In genomic region chr9:114037249-114037648, GRCh38 we compare ENCODE assay signal across 30 cellular contexts. TPM values are rescaled to one million over a fixed set of nuclear protein-coding genes. Genes with fewer than 3 reads are reported as not detected.
"Had no signal": no experiment of that assay in that cellular context is flagged by ENCODE, and none has a peak within 500 bp of the region (broad histone marks: within the 10 kb centered on the region; RNA-seq: fewer than 3 reads in every experiment).

No MANE protein-coding gene starts in this region.

- H3K27me3 ChIP-seq: breast epithelium, gastrocnemius medialis, hepatocyte, neutrophil, pancreas, right atrium auricular region, tibial nerve had no signal

- H3K9me3 Mint-ChIP-seq: activated naive CD4-positive, alpha-beta T cell treated with anti-CD3 and anti-CD28 coated beads, Interleukin-2, amount 50 U/mL, for 72 hours; activated T-helper 1 cell treated with anti-CD3 and anti-CD28 coated beads, Interleukin-12 subunit alpha, Interleukin-12 subunit beta, Interleukin-2, Interleukin-4 antibody, amounts not matched to agents 30 ng/mL and 10 ng/mL and 1 ng/mL, durations not matched to agents 14 hours and 24 hours and 36 hours; central memory CD8-positive, alpha-beta T cell; WTC11 had no signal

- H3K27ac Mint-ChIP-seq: activated CD8-positive, alpha-beta T cell treated with anti-CD3 and anti-CD28 coated beads, Interleukin-2, amount 10 ng/mL, durations not matched to agents 7 days and 5 days; activated naive CD4-positive, alpha-beta T cell treated with anti-CD3 and anti-CD28 coated beads, Interleukin-2, amount 50 U/mL, for 72 hours; activated T-helper 1 cell treated with anti-CD3 and anti-CD28 coated beads, Interleukin-12 subunit alpha, Interleukin-12 subunit beta, Interleukin-2, Interleukin-4 antibody, amounts not matched to agents 30 ng/mL and 10 ng/mL and 1 ng/mL, durations not matched to agents 14 hours and 24 hours and 36 hours; nephron progenitor cell had no signal

- DNase-seq: activated CD4-positive, alpha-beta T cell treated with anti-CD3 and anti-CD28 coated beads for 1 hour; activated gamma-delta T cell treated with Interleukin-2 at 50 U/mL for 16 hours; dermis blood vessel endothelial cell; effector CD8-positive, alpha-beta T cell; gastrocnemius medialis; glutamatergic neuron; left cardiac atrium; left ventricle myocardium superior; nephron progenitor cell; stimulated activated CD4-positive, alpha-beta T cell treated with anti-CD3 and anti-CD28 coated beads, Interleukin-15, amount 100 ng/mL, for 24 hours; stimulated activated CD4-positive, alpha-beta T cell treated with anti-CD3 and anti-CD28 coated beads, Interleukin-2, amount 100 ng/mL, for 24 hours; stimulated activated naive CD4-positive, alpha-beta T cell; T-helper 2 cell had no signal

- ATAC-seq: activated CD8-positive, alpha-beta T cell treated with anti-CD3 and anti-CD28 coated beads, Interleukin-2, amount 10 ng/mL, durations not matched to agents 7 days and 5 days; activated naive CD4-positive, alpha-beta T cell treated with anti-CD3 and anti-CD28 coated beads, Interleukin-2, amount 50 U/mL, for 72 hours; gastrocnemius medialis; left cardiac atrium; left ventricle myocardium superior; pancreas had no signal

- H3K4me1 Mint-ChIP-seq: central memory CD8-positive, alpha-beta T cell had no signal

- H3K4me3 ChIP-seq: breast epithelium, gastrocnemius medialis, hepatocyte, pancreas, right atrium auricular region, smooth muscle cell, tibial nerve had no signal

- H3K27ac ChIP-seq: breast epithelium, gastrocnemius medialis, hepatocyte, neutrophil, pancreas, right atrium auricular region, tibial nerve had no signal

- H3K36me3 ChIP-seq: breast epithelium, neutrophil had no signal

- H3K9me3 ChIP-seq: breast epithelium, gastrocnemius medialis, neutrophil, pancreas, right atrium auricular region had no signal

- H3K36me3 Mint-ChIP-seq: activated naive CD4-positive, alpha-beta T cell treated with anti-CD3 and anti-CD28 coated beads, Interleukin-2, amount 50 U/mL, for 72 hours had no signal

- H3K27me3 Mint-ChIP-seq: central memory CD8-positive, alpha-beta T cell had no signal

- H3K4me1 ChIP-seq: breast epithelium, gastrocnemius medialis, pancreas, right atrium auricular region had no signal

- H3K4me3 Mint-ChIP-seq: activated CD8-positive, alpha-beta T cell treated with anti-CD3 and anti-CD28 coated beads, Interleukin-2, amount 10 ng/mL, durations not matched to agents 7 days and 5 days; activated T-helper 1 cell treated with anti-CD3 and anti-CD28 coated beads, Interleukin-12 subunit alpha, Interleukin-12 subunit beta, Interleukin-2, Interleukin-4 antibody, amounts not matched to agents 30 ng/mL and 10 ng/mL and 1 ng/mL, durations not matched to agents 14 hours and 24 hours and 36 hours; central memory CD8-positive, alpha-beta T cell; nephron progenitor cell; WTC11 had no signal

RNA-seq across cellular contexts. Expression of gene AMBP, which starts 40.9 kb away (rescaled TPM):
- total RNA-seq: activated CD8-positive, alpha-beta T cell treated with anti-CD3 and anti-CD28 coated beads, Interleukin-2, amount 10 ng/mL, durations not matched to agents 7 days and 5 days; activated naive CD4-positive, alpha-beta T cell treated with anti-CD3 and anti-CD28 coated beads, Interleukin-2, amount 50 U/mL, for 72 hours; activated T-helper 1 cell treated with anti-CD3 and anti-CD28 coated beads, Interleukin-12 subunit alpha, Interleukin-12 subunit beta, Interleukin-2, Interleukin-4 antibody, amounts not matched to agents 30 ng/mL and 10 ng/mL and 1 ng/mL, durations not matched to agents 14 hours and 24 hours and 36 hours; epithelial cell of proximal tubule; left ventricle myocardium superior; lung microvascular endothelial cell; pulmonary artery endothelial cell; right atrium auricular region; smooth muscle cell; temporal lobe; tibial nerve had no signal
- polyA plus RNA-seq: keratinocyte had no signal
